Comparison of ENCODE assay signal across 14 cellular contexts in the genomic region with DNA sequence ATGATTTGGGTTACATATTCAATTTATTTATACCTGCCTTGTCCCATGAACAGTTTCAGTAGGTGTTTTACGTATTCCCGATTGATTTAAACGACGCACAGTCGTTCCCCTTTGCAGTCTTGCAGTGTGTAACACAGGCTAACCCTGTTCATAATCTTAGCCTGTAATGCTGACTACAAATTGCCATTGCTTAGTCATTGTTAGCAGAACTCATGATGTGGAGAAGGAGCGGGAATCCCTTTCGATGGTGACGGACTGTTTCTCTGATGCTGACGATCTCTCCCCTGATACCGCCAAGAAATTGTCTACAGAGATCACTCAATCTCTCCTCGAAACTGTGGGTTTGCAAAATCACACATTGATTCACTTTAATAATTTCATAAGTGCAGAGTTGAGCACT.
DNase-seq lines count a peak whose midpoint lies in the region; ATAC-seq and TF ChIP-seq lines count a peak whose summit lies in the region.
"Had no signal": no experiment of that assay in that cellular context is flagged by ENCODE, and none has a peak within 500 bp of the region (broad histone marks: within the 10 kb centered on the region; RNA-seq: fewer than 3 reads in every experiment).

No MANE protein-coding gene starts in this region.

- no peak overlapping the region for H3K4me3 Mint-ChIP-seq in glutamatergic neuron (ENCODE audit: unreplicated experiment)
- H3K4me3 Mint-ChIP-seq: CD4-positive, CD25-positive, alpha-beta regulatory T cell; CD8-positive, alpha-beta T cell had no signal

- H3K4me1 ChIP-seq in BLaER1 (peaks cover 28% of the 10 kb centered on the region), PC-9 (replicated peaks; ENCODE audit: insufficient read depth) (no peaks in the 10 kb centered on the region)
- H3K4me1 ChIP-seq: Caco-2 had no signal

- DNase-seq in GM13976 (ENCODE audit: low spot score) (peak; percentile 13), glutamatergic neuron (no peak), PC-9 (no peak), H4 (ENCODE audit: low spot score) (no peak)
- DNase-seq: Caco-2; CD4-positive, CD25-positive, alpha-beta regulatory T cell; CD8-positive, alpha-beta T cell; DMS153; DND-41; GOT3; HCEC 1CT had no signal

- H3K27ac ChIP-seq in BLaER1 (no peak overlapping the region), PC-9 (no peak overlapping the region)
- H3K27ac ChIP-seq: C4-2B had no signal

- no peaks in the 10 kb centered on the region for H3F3A ChIP-seq in PC-9 (ENCODE audit: insufficient read depth, low read depth)

- H3K4me3 ChIP-seq in BLaER1 (no peak overlapping the region), PC-9 (no peak overlapping the region)

- no peaks in the 10 kb centered on the region for H3K79me2 ChIP-seq in PC-9 (ENCODE audit: low read depth)

- no peaks in the 10 kb centered on the region for H3K36me3 Mint-ChIP-seq in glutamatergic neuron (ENCODE audit: unreplicated experiment)
- H3K36me3 Mint-ChIP-seq: CD4-positive, CD25-positive, alpha-beta regulatory T cell; CD8-positive, alpha-beta T cell had no signal

- no peaks in the 10 kb centered on the region for H3K9me2 ChIP-seq in PC-9 (ENCODE audit: insufficient read depth)

- no peaks in the 10 kb centered on the region for H3K27me3 ChIP-seq in BLaER1
- peaks cover 85% of the 10 kb centered on the region for H3K27me3 ChIP-seq in PC-9 (ENCODE audit: insufficient read depth, low read depth)

- H3K9me3 ChIP-seq in BLaER1 (no peaks in the 10 kb centered on the region), PC-9 (ENCODE audit: insufficient read depth, low read depth) (no peaks in the 10 kb centered on the region)
- H3K9me3 ChIP-seq: Caco-2 had no signal

- H3K27ac Mint-ChIP-seq in glutamatergic neuron (ENCODE audit: unreplicated experiment) = peak overlapping the region; percentile 39
- H3K27ac Mint-ChIP-seq: CD8-positive, alpha-beta T cell had no signal

- BruUV-seq in PC-9 (replicated peaks; lab: Mats Ljungman, UMichigan) = no TSS peak

- H3K4me1 Mint-ChIP-seq in glutamatergic neuron (ENCODE audit: low read depth, unreplicated experiment) = peaks cover 20% of the 10 kb centered on the region

- H3K36me3 ChIP-seq in BLaER1 (no peaks in the 10 kb centered on the region), PC-9 (ENCODE audit: low read depth) (no peaks in the 10 kb centered on the region)

- intact Hi-C loops in PC-9 (cut with micrococcal nuclease; ENCODE audit: unreplicated experiment) = no loop called here

- POLR2A ChIA-PET in PC-9 (lab: Charles Lee; ENCODE audit: unreplicated experiment) = no interaction called here

- peaks cover 16% of the 10 kb centered on the region for H3K9me3 Mint-ChIP-seq in glutamatergic neuron (ENCODE audit: unreplicated experiment)
- H3K9me3 Mint-ChIP-seq: CD4-positive, CD25-positive, alpha-beta regulatory T cell; CD8-positive, alpha-beta T cell had no signal

- CTCF ChIA-PET in PC-9 (lab: Charles Lee) = no interaction called here

- H3K4me2 ChIP-seq in BLaER1 = 0 out of 2 replicates have a peak overlapping the region, but pooled peaks have one; percentile 7
- H3K4me2 ChIP-seq in PC-9 = no peak overlapping the region

- H3K9ac ChIP-seq in BLaER1 = no peak overlapping the region

- no peak for ATAC-seq in GM18519 (IDR thresholded peaks at IDR 0.05; ENCODE audit: low FRiP score, unreplicated experiment)
- ATAC-seq: CD8-positive, alpha-beta T cell had no signal

- H4K20me1 ChIP-seq in BLaER1 = no peaks in the 10 kb centered on the region
- H4K20me1 ChIP-seq in PC-9 (ENCODE audit: insufficient read depth) = no peaks in the 10 kb centered on the region

- in situ Hi-C loops in GM13976 (cut with MboI; ENCODE audit: low sequenced_read_pairs, unreplicated experiment) = no loop called here

- peaks cover 3% of the 10 kb centered on the region for H3K27me3 Mint-ChIP-seq in glutamatergic neuron (ENCODE audit: unreplicated experiment)

- no peak for TF ChIP-seq CTCF in GM13976 (IDR thresholded peaks at IDR 0.05; ENCODE audit: borderline replicate concordance, control extremely low read depth, extremely low read depth, insufficient read depth, missing control alignments)
- no peak for TF ChIP-seq CTCF in glutamatergic neuron (IDR thresholded peaks at IDR 0.05; ENCODE audit: partially characterized antibody, unreplicated experiment)
- no peak for TF ChIP-seq CTCF in PC-9 (conservative IDR thresholded peaks at IDR 0.05)

- H2AFZ ChIP-seq in PC-9 = no peak overlapping the region
